Comparison of ENCODE assay signal across 1 cellular context in the genomic region with DNA sequence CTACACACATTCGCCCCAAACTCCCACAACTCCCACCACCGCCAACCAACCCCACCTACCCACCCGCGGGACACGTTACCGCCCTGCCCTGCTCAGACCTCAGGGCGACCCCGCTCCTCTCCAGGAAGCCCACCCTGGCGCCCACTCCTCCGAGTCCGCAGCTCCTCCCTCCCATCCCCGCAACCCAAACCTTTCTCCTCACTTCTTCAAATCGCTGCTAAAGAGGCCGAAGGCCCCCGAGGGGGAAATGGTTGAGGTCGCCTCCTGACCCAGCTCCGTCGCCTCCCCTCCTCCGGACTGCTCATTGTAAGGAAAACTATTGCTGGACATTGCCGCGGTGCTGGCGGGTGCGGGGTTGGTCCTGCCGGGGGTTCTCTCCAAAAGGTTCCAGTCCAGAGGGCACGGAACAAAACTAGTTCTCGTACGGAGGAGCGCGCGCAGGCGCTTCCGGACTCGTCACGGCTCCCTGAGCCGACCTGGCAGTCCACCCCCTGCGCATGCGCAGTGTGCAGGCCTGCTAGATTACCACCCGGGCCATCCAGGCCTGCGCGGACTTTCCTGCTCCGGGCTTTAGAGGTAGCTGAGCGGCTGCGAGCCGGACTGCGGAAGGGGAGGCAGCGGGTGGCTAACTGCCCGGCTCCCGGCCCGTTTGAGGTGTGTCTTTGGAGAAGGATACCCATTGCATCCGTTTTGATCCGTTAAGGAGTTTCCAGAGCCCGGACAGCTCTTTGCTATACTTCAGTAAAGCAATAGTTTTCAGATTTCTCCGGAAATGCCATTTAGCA.
TF ChIP-seq lines count a peak whose summit lies in the region.

A gene with protein sequence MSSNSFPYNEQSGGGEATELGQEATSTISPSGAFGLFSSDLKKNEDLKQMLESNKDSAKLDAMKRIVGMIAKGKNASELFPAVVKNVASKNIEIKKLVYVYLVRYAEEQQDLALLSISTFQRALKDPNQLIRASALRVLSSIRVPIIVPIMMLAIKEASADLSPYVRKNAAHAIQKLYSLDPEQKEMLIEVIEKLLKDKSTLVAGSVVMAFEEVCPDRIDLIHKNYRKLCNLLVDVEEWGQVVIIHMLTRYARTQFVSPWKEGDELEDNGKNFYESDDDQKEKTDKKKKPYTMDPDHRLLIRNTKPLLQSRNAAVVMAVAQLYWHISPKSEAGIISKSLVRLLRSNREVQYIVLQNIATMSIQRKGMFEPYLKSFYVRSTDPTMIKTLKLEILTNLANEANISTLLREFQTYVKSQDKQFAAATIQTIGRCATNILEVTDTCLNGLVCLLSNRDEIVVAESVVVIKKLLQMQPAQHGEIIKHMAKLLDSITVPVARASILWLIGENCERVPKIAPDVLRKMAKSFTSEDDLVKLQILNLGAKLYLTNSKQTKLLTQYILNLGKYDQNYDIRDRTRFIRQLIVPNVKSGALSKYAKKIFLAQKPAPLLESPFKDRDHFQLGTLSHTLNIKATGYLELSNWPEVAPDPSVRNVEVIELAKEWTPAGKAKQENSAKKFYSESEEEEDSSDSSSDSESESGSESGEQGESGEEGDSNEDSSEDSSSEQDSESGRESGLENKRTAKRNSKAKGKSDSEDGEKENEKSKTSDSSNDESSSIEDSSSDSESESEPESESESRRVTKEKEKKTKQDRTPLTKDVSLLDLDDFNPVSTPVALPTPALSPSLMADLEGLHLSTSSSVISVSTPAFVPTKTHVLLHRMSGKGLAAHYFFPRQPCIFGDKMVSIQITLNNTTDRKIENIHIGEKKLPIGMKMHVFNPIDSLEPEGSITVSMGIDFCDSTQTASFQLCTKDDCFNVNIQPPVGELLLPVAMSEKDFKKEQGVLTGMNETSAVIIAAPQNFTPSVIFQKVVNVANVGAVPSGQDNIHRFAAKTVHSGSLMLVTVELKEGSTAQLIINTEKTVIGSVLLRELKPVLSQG (minus strand): TSS at position 449 of the 785 bp plus-strand sequence. CDS start 119 bp downstream, at position 330.

TF ChIP-seq in HEK293, 187 proteins besides CTCF, POLR2A, EP300 and RAD21 (continued from another document and continues in another):
- TF ChIP-seq, protein P1, sequence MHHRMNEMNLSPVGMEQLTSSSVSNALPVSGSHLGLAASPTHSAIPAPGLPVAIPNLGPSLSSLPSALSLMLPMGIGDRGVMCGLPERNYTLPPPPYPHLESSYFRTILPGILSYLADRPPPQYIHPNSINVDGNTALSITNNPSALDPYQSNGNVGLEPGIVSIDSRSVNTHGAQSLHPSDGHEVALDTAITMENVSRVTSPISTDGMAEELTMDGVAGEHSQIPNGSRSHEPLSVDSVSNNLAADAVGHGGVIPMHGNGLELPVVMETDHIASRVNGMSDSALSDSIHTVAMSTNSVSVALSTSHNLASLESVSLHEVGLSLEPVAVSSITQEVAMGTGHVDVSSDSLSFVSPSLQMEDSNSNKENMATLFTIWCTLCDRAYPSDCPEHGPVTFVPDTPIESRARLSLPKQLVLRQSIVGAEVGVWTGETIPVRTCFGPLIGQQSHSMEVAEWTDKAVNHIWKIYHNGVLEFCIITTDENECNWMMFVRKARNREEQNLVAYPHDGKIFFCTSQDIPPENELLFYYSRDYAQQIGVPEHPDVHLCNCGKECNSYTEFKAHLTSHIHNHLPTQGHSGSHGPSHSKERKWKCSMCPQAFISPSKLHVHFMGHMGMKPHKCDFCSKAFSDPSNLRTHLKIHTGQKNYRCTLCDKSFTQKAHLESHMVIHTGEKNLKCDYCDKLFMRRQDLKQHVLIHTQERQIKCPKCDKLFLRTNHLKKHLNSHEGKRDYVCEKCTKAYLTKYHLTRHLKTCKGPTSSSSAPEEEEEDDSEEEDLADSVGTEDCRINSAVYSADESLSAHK (tag by site-specific recombination; IDR thresholded peaks at IDR 0.05), result peak; percentile 93
- TF ChIP-seq ZNF792 (tag by site-specific recombination; IDR thresholded peaks at IDR 0.05) (no peak), ZNF549 (tag by site-specific recombination; IDR thresholded peaks at IDR 0.05) (no peak), ZNF837 (tag by site-specific recombination; IDR thresholded peaks at IDR 0.05) (no peak), ZNF785 (tag by site-specific recombination; IDR thresholded peaks at IDR 0.05) (no peak), OSR2 (tag by site-specific recombination; IDR thresholded peaks at IDR 0.05) (peak; percentile 61), ZNF302 (tag by site-specific recombination; IDR thresholded peaks at IDR 0.05; ENCODE audit: low read depth) (no peak), SP7 (tag by site-specific recombination; IDR thresholded peaks at IDR 0.05) (peak; percentile 74), ZNF677 (tag by site-specific recombination; IDR thresholded peaks at IDR 0.05) (no peak), ZNF426 (tag by site-specific recombination; IDR thresholded peaks at IDR 0.05) (no peak), ZNF114 (tag by site-specific recombination; IDR thresholded peaks at IDR 0.05) (no peak), ZNF843 (tag by site-specific recombination; IDR thresholded peaks at IDR 0.05) (peak; percentile 34; the same call in 1 of the 2 replicates), ZBTB21 (tag by site-specific recombination; IDR thresholded peaks at IDR 0.05) (no peak), ZNF324 (tag by site-specific recombination; IDR thresholded peaks at IDR 0.05) (no peak), GLI2 (tag by site-specific recombination; IDR thresholded peaks at IDR 0.05; ENCODE audit: borderline replicate concordance, low read depth) (no peak), ZNF394 (tag by site-specific recombination; IDR thresholded peaks at IDR 0.05; ENCODE audit: borderline replicate concordance) (peak; percentile 75), ZNF266 (tag by site-specific recombination; IDR thresholded peaks at IDR 0.05; ENCODE audit: low read depth) (no peak), ZNF521 (tag by site-specific recombination; IDR thresholded peaks at IDR 0.05) (no peak), ZNF121 (tag by site-specific recombination; IDR thresholded peaks at IDR 0.05) (no peak), KLF16 (tag by site-specific recombination; IDR thresholded peaks at IDR 0.05) (no peak)
- TF ChIP-seq, protein P2, sequence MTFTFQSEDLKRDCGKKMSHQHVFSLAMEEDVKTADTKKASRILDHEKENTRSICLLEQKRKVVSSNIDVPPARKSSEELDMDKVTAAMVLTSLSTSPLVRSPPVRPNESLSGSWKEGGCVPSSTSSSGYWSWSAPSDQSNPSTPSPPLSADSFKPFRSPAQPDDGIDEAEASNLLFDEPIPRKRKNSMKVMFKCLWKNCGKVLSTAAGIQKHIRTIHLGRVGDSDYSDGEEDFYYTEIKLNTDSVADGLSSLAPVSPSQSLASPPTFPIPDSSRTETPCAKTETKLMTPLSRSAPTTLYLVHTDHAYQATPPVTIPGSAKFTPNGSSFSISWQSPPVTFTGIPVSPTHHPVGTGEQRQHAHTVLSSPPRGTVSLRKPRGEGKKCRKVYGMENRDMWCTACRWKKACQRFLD (tag by site-specific recombination; IDR thresholded peaks at IDR 0.05), result no peak
- TF ChIP-seq, protein P3, sequence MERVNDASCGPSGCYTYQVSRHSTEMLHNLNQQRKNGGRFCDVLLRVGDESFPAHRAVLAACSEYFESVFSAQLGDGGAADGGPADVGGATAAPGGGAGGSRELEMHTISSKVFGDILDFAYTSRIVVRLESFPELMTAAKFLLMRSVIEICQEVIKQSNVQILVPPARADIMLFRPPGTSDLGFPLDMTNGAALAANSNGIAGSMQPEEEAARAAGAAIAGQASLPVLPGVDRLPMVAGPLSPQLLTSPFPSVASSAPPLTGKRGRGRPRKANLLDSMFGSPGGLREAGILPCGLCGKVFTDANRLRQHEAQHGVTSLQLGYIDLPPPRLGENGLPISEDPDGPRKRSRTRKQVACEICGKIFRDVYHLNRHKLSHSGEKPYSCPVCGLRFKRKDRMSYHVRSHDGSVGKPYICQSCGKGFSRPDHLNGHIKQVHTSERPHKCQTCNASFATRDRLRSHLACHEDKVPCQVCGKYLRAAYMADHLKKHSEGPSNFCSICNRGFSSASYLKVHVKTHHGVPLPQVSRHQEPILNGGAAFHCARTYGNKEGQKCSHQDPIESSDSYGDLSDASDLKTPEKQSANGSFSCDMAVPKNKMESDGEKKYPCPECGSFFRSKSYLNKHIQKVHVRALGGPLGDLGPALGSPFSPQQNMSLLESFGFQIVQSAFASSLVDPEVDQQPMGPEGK (tag by site-specific recombination; IDR thresholded peaks at IDR 0.05), result peak; percentile 20; the same call in 1 of the 2 replicates
- TF ChIP-seq, protein P4, sequence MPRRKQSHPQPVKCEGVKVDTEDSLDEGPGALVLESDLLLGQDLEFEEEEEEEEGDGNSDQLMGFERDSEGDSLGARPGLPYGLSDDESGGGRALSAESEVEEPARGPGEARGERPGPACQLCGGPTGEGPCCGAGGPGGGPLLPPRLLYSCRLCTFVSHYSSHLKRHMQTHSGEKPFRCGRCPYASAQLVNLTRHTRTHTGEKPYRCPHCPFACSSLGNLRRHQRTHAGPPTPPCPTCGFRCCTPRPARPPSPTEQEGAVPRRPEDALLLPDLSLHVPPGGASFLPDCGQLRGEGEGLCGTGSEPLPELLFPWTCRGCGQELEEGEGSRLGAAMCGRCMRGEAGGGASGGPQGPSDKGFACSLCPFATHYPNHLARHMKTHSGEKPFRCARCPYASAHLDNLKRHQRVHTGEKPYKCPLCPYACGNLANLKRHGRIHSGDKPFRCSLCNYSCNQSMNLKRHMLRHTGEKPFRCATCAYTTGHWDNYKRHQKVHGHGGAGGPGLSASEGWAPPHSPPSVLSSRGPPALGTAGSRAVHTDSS (tag by site-specific recombination; IDR thresholded peaks at IDR 0.05), result no peak
- TF ChIP-seq, protein P5, sequence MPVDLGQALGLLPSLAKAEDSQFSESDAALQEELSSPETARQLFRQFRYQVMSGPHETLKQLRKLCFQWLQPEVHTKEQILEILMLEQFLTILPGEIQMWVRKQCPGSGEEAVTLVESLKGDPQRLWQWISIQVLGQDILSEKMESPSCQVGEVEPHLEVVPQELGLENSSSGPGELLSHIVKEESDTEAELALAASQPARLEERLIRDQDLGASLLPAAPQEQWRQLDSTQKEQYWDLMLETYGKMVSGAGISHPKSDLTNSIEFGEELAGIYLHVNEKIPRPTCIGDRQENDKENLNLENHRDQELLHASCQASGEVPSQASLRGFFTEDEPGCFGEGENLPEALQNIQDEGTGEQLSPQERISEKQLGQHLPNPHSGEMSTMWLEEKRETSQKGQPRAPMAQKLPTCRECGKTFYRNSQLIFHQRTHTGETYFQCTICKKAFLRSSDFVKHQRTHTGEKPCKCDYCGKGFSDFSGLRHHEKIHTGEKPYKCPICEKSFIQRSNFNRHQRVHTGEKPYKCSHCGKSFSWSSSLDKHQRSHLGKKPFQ (tag by site-specific recombination; IDR thresholded peaks at IDR 0.05), result no peak
- TF ChIP-seq, protein P6, sequence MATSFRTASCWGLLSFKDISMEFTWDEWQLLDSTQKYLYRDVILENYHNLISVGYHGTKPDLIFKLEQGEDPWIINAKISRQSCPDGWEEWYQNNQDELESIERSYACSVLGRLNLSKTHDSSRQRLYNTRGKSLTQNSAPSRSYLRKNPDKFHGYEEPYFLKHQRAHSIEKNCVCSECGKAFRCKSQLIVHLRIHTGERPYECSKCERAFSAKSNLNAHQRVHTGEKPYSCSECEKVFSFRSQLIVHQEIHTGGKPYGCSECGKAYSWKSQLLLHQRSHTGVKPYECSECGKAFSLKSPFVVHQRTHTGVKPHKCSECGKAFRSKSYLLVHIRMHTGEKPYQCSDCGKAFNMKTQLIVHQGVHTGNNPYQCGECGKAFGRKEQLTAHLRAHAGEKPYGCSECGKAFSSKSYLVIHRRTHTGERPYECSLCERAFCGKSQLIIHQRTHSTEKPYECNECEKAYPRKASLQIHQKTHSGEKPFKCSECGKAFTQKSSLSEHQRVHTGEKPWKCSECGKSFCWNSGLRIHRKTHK (tag by site-specific recombination; IDR thresholded peaks at IDR 0.05), result no peak
- TF ChIP-seq, protein P7, sequence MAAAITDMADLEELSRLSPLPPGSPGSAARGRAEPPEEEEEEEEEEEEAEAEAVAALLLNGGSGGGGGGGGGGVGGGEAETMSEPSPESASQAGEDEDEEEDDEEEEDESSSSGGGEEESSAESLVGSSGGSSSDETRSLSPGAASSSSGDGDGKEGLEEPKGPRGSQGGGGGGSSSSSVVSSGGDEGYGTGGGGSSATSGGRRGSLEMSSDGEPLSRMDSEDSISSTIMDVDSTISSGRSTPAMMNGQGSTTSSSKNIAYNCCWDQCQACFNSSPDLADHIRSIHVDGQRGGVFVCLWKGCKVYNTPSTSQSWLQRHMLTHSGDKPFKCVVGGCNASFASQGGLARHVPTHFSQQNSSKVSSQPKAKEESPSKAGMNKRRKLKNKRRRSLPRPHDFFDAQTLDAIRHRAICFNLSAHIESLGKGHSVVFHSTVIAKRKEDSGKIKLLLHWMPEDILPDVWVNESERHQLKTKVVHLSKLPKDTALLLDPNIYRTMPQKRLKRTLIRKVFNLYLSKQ (tag by site-specific recombination; IDR thresholded peaks at IDR 0.05; ENCODE audit: borderline replicate concordance), result no peak
- TF ChIP-seq, protein P8, sequence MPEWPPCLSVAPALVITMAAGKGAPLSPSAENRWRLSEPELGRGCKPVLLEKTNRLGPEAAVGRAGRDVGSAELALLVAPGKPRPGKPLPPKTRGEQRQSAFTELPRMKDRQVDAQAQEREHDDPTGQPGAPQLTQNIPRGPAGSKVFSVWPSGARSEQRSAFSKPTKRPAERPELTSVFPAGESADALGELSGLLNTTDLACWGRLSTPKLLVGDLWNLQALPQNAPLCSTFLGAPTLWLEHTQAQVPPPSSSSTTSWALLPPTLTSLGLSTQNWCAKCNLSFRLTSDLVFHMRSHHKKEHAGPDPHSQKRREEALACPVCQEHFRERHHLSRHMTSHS (tag by site-specific recombination; IDR thresholded peaks at IDR 0.05), result no peak
- TF ChIP-seq, protein P9, sequence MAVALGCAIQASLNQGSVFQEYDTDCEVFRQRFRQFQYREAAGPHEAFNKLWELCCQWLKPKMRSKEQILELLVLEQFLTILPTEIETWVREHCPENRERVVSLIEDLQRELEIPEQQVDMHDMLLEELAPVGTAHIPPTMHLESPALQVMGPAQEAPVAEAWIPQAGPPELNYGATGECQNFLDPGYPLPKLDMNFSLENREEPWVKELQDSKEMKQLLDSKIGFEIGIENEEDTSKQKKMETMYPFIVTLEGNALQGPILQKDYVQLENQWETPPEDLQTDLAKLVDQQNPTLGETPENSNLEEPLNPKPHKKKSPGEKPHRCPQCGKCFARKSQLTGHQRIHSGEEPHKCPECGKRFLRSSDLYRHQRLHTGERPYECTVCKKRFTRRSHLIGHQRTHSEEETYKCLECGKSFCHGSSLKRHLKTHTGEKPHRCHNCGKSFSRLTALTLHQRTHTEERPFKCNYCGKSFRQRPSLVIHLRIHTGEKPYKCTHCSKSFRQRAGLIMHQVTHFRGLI (tag by site-specific recombination; IDR thresholded peaks at IDR 0.05), result no peak
- TF ChIP-seq, protein P10, sequence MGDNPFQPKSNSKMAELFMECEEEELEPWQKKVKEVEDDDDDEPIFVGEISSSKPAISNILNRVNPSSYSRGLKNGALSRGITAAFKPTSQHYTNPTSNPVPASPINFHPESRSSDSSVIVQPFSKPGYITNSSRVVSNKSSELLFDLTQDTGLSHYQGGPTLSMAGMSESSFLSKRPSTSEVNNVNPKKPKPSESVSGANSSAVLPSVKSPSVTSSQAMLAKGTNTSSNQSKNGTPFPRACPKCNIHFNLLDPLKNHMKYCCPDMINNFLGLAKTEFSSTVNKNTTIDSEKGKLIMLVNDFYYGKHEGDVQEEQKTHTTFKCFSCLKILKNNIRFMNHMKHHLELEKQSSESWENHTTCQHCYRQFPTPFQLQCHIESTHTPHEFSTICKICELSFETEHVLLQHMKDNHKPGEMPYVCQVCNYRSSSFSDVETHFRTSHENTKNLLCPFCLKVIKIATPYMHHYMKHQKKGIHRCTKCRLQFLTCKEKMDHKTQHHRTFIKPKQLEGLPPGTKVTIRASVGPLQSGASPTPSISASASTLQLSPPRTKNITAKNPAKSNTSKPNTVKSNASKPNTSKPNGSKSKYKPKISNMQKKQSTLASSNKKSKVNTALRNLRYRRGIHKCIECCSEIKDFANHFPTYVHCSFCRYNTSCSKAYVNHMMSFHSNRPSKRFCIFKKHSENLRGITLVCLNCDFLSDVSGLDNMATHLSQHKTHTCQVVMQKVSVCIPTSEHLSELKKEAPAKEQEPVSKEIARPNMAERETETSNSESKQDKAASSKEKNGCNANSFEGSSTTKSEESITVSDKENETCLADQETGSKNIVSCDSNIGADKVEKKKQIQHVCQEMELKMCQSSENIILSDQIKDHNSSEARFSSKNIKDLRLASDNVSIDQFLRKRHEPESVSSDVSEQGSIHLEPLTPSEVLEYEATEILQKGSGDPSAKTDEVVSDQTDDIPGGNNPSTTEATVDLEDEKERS (tag by site-specific recombination; IDR thresholded peaks at IDR 0.05), result no peak
